In genomic region chr3:10265833-10266232, GRCh38 we compare ENCODE assay signal across 28 cellular contexts. TPM values are rescaled to one million over a fixed set of nuclear protein-coding genes. Genes with fewer than 3 reads are reported as not detected.
DNase-seq lines count a peak whose midpoint lies in the region; ATAC-seq, FAIRE-seq and TF ChIP-seq lines count a peak whose summit lies in the region.
"Had no signal": no experiment of that assay in that cellular context is flagged by ENCODE, and none has a peak within 500 bp of the region (broad histone marks: within the 10 kb centered on the region; RNA-seq: fewer than 3 reads in every experiment).

No MANE protein-coding gene starts in this region.

- TF ChIP-seq EP300 in HepG2 (IDR thresholded peaks at IDR 0.05; ENCODE audit: low read depth in 2 of 2, low read length in 2 of 2) (no peak), HepG2 (CRISPR knock-in tag; IDR thresholded peaks at IDR 0.05; ENCODE audit: borderline replicate concordance) (no peak)

- peak overlapping the region; percentile 25 for H3K27ac Mint-ChIP-seq in activated CD8-positive, alpha-beta T cell treated with anti-CD3 and anti-CD28 coated beads for 36 hours
- H3K27ac Mint-ChIP-seq in immature natural killer cell = peak overlapping the region; percentile 5 to 74 (median 36)

- TF ChIP-seq RAD21 in HepG2 (CRISPR knock-in tag; IDR thresholded peaks at IDR 0.05) = no peak

- TF ChIP-seq POLR2A in right lobe of liver (IDR thresholded peaks at IDR 0.05) (no peak), HepG2 (IDR thresholded peaks at IDR 0.05; ENCODE audit: insufficient read depth in 1 of 2, low read depth in 2 of 2, low read length in 2 of 2) (no peak)

- H3K4me3 ChIP-seq in right lobe of liver (no peak overlapping the region), HepG2 (replicated peaks in 1 of 3; ENCODE audit: insufficient read depth in 1 of 3, low read depth in 2 of 3, low read length in 3 of 3) (no peak overlapping the region)
- H3K4me3 ChIP-seq: left lung, smooth muscle cell, upper lobe of left lung had no signal

- BruUV-seq in HepG2 (replicated peaks; lab: Mats Ljungman, UMichigan) = no TSS peak

- H3K9me3 Mint-ChIP-seq in activated CD8-positive, alpha-beta T cell treated with anti-CD3 and anti-CD28 coated beads for 36 hours = no peaks in the 10 kb centered on the region
- H3K9me3 Mint-ChIP-seq in immature natural killer cell = no peaks in the 10 kb centered on the region

- POLR2A ChIA-PET in HepG2 (lab: Yijun Ruan, JAX) = interaction anchor here (1.1 kb wide), 1 partner anchor 17 kb away, joined by 4 read pairs; the partner anchor contains the start of gene TATDN2
- POLR2A ChIA-PET in activated CD8-positive, alpha-beta T cell treated with anti-CD3 and anti-CD28 coated beads for 36 hours (lab: Charles Lee) = no interaction called here

- no peak overlapping the region for H2AFZ ChIP-seq in HepG2 (ENCODE audit: low read length)

- H3K27me3 Mint-ChIP-seq in activated CD8-positive, alpha-beta T cell treated with anti-CD3 and anti-CD28 coated beads for 36 hours = no peaks in the 10 kb centered on the region
- peaks cover 0 to 6% (median 4%) of the 10 kb centered on the region in 3 donors for H3K27me3 Mint-ChIP-seq in immature natural killer cell (ENCODE audit: low read depth in 3 of 3)

- FAIRE-seq in HepG2 (lab: Jason Lieb, UNC) = no peak
- FAIRE-seq: D721Med, TTC549 had no signal

- H4K20me1 ChIP-seq in HepG2 (ENCODE audit: insufficient read depth, low read length) = peaks cover 32% of the 10 kb centered on the region

- H3K9me3 ChIP-seq in right lobe of liver (no peaks in the 10 kb centered on the region), HepG2 (ENCODE audit: low read length) (no peaks in the 10 kb centered on the region)
- H3K9me3 ChIP-seq: left lung, upper lobe of left lung had no signal

- peaks cover 88% of the 10 kb centered on the region for H3K79me2 ChIP-seq in HepG2 (ENCODE audit: insufficient read depth, low read length)

- CTCF ChIA-PET in HepG2 (lab: Yijun Ruan, JAX; ENCODE audit: low intra/inter-chr PET ratio, low total read pairs) = no interaction called here
- CTCF ChIA-PET in activated CD8-positive, alpha-beta T cell treated with anti-CD3 and anti-CD28 coated beads for 36 hours (lab: Charles Lee) = interaction anchor here (1.4 kb wide), 1 partner anchor 17 kb away, joined by 3 read pairs; no protein-coding TSS in a partner anchor

- H3K27ac ChIP-seq in right lobe of liver (no peak overlapping the region), HepG2 (ENCODE audit: extremely low read length, insufficient read depth, low read length) (no peak overlapping the region)
- H3K27ac ChIP-seq: brain microvascular endothelial cell, epithelial cell of prostate, left lung, upper lobe of left lung had no signal

- DNase-seq in right lobe of liver (no peak), HepG2 (ENCODE audit: low spot score) (no peak), immature natural killer cell (no peak), GM13977 (ENCODE audit: low spot score) (no peak), DMS53 treated with DMSO at 0.1 percent for 48 hours (lab: John Stamatoyannopoulos, UW; ENCODE audit: unreplicated experiment) (no peak), midbrain (lab: John Stamatoyannopoulos, UW) (no peak)
- DNase-seq in activated CD8-positive, alpha-beta T cell treated with anti-CD3 and anti-CD28 coated beads for 36 hours = no peak
- DNase-seq: activated CD4-positive, CD25-positive, alpha-beta regulatory T cell treated with anti-CD3 and anti-CD28 coated beads, Interleukin-2, amount 50 U/mL, for 72 hours; activated effector memory CD4-positive, alpha-beta T cell treated with Interleukin-2 at 50 U/mL for 16 hours; brain microvascular endothelial cell; C1 segment of cervical spinal cord; KG1; left lung; NCI-H1417; NCI-H2081 treated with DMSO at 0.1 percent for 48 hours; NCI-H226; SHP77; stimulated activated CD4-positive, alpha-beta T cell treated with anti-CD3 and anti-CD28 coated beads, Interleukin-2, amount 100 ng/mL, for 24 hours; upper lobe of left lung had no signal

- TF ChIP-seq CTCF in right lobe of liver (IDR thresholded peaks at IDR 0.05) (no peak), HepG2 (CRISPR knock-in tag; IDR thresholded peaks at IDR 0.05) (no peak), GM13977 (IDR thresholded peaks at IDR 0.05; ENCODE audit: extremely low read depth, insufficient read depth, missing control alignments) (no peak)
- no peak for TF ChIP-seq CTCF in activated CD8-positive, alpha-beta T cell treated with anti-CD3 and anti-CD28 coated beads for 36 hours (IDR thresholded peaks at IDR 0.05)

- H3K4me3 Mint-ChIP-seq in activated CD8-positive, alpha-beta T cell treated with anti-CD3 and anti-CD28 coated beads for 36 hours = no peak overlapping the region
- peak overlapping the region in 3 of 5 donors; percentile 2 to 43 (median 17) for H3K4me3 Mint-ChIP-seq in immature natural killer cell

- ATAC-seq in right lobe of liver (peak; percentile 51 to 71 (median 58)), HepG2 (no peak)
- ATAC-seq in activated CD8-positive, alpha-beta T cell treated with anti-CD3 and anti-CD28 coated beads for 36 hours = no peak
- ATAC-seq: left lung, Panc1 had no signal

- H3K27me3 ChIP-seq in right lobe of liver (no peaks in the 10 kb centered on the region), HepG2 (ENCODE audit: control insufficient read depth in 1 of 2, insufficient read depth in 2 of 2, low read length in 2 of 2) (no peaks in the 10 kb centered on the region)
- H3K27me3 ChIP-seq: brain microvascular endothelial cell, left lung, upper lobe of left lung had no signal

- peaks cover 64% of the 10 kb centered on the region for H3K4me1 Mint-ChIP-seq in activated CD8-positive, alpha-beta T cell treated with anti-CD3 and anti-CD28 coated beads for 36 hours (ENCODE audit: low read depth)
- H3K4me1 Mint-ChIP-seq in immature natural killer cell = peaks cover 64 to 88% of the 10 kb centered on the region in 2 donors

- H3K9ac ChIP-seq in HepG2 (ENCODE audit: insufficient read depth, low read depth, low read length) = no peak overlapping the region

- peaks cover 69% of the 10 kb centered on the region for H3K36me3 Mint-ChIP-seq in activated CD8-positive, alpha-beta T cell treated with anti-CD3 and anti-CD28 coated beads for 36 hours (ENCODE audit: low read depth)
- H3K36me3 Mint-ChIP-seq in immature natural killer cell = peaks cover 16 to 57% (median 33%) of the 10 kb centered on the region in 3 donors

- H3K36me3 ChIP-seq in right lobe of liver (peaks cover 0 to 28% (median 11%) of the 10 kb centered on the region in 4 donors), HepG2 (replicated peaks in 1 of 2; ENCODE audit: control insufficient read depth in 1 of 2, insufficient read depth in 2 of 2, low read length in 2 of 2) (peaks cover 28 to 86% of the 10 kb centered on the region in 2 experiments)

- no peak overlapping the region for H3K4me2 ChIP-seq in HepG2 (ENCODE audit: low read depth, low read length)
- H3K4me2 ChIP-seq: smooth muscle cell had no signal

- intact Hi-C loops in right lobe of liver (cut with DNase I) = no loop called here
- intact Hi-C loops in HepG2 (cut with micrococcal nuclease; ENCODE audit: unreplicated experiment) = no loop called here
- intact Hi-C loops in activated CD8-positive, alpha-beta T cell treated with anti-CD3 and anti-CD28 coated beads for 36 hours (cut with micrococcal nuclease) = no loop called here

- in situ Hi-C loops in HepG2 (cut with HindIII; ENCODE audit: extremely low pct_ligation_motif_present, low pct_unique_long_range_greater_than_20kb) = no loop called here
- in situ Hi-C loops in GM13977 (cut with MboI; ENCODE audit: low pct_unique_long_range_greater_than_20kb, low sequenced_read_pairs, unreplicated experiment) = no loop called here

- H3K4me1 ChIP-seq in right lobe of liver (peaks cover 0 to 9% (median 4%) of the 10 kb centered on the region in 4 donors), HepG2 (ENCODE audit: insufficient read depth, low read length) (peaks cover 25% of the 10 kb centered on the region)

- 58% methylated on average over 2 of the region's 2 CpGs for WGBS in right lobe of liver (ENCODE audit: insufficient coverage, low coverage, low lambda C conversion rate, missing lambda C conversion rate)
- 98% methylated on average over 2 of the region's 2 CpGs for WGBS in HepG2 (ENCODE audit: low lambda C conversion rate)

RNA-seq across cellular contexts. Expression of gene TATDN2, which starts 17.6 kb away (rescaled TPM):
- 10 to 100 TPM in 3 of 6 experiments, 1 to 10 TPM in 3; 7.2 to 13.4 (median 10.1) TPM for total RNA-seq in right lobe of liver
- 21.9 and 23.9 TPM in 2 replicates for total RNA-seq in HepG2 (2016; rRNA removed; fragmentation: Illumina TruSeq; extraction: Trizol)
- 6.6 and 7.4 TPM in 2 replicates for total RNA-seq in HepG2 (2016; cell fraction: cytosol; rRNA removed; fragmentation: Illumina TruSeq; extraction: Trizol; ENCODE audit: low read depth)
- total RNA-seq in HepG2 (2016; cell fraction: insoluble cytoplasmic fraction; rRNA removed; fragmentation: Illumina TruSeq; extraction: Trizol) = 20.1 and 20.5 TPM in 2 replicates
- total RNA-seq in HepG2 (2016; cell fraction: membrane; rRNA removed; fragmentation: Illumina TruSeq; extraction: Trizol) = 26.1 and 26.9 TPM in 2 replicates
- total RNA-seq in HepG2 (2016; cell fraction: nucleus; rRNA removed; fragmentation: Illumina TruSeq; extraction: Trizol) = 23.9 and 28.8 TPM in 2 replicates
- polyA plus RNA-seq in HepG2 (2011; rRNA removed) = 12.1 and 17.1 TPM in 2 replicates
- 12.0 and 14.6 TPM in 2 replicates for polyA plus RNA-seq in HepG2 (2011; cell fraction: cytosol; rRNA removed)
- 28.5 and 29.0 TPM in 2 replicates for polyA plus RNA-seq in HepG2 (2011; cell fraction: nucleus; rRNA removed)
- 21.4 and 21.6 TPM in 2 replicates for polyA plus RNA-seq in HepG2 (2012)
- 7.7 and 8.7 TPM in 2 replicates for polyA plus RNA-seq in HepG2 (2016; cell fraction: cytosol; fragmentation: Illumina TruSeq; extraction: Trizol; ENCODE audit: low read depth)
- 25.2 and 26.4 TPM in 2 replicates for polyA plus RNA-seq in HepG2 (2016; cell fraction: insoluble cytoplasmic fraction; fragmentation: Illumina TruSeq; extraction: Trizol; ENCODE audit: low read depth)
- polyA plus RNA-seq in HepG2 (2016; cell fraction: membrane; fragmentation: Illumina TruSeq; extraction: Trizol; ENCODE audit: low read depth) = 25.5 and 26.0 TPM in 2 replicates
- 29.9 and 30.2 TPM in 2 replicates for polyA plus RNA-seq in HepG2 (2016; cell fraction: nucleus; fragmentation: Illumina TruSeq; extraction: Trizol; ENCODE audit: insufficient read depth, low read depth)
- polyA minus RNA-seq in HepG2 (2011; rRNA and poly(A)+ RNA removed; ENCODE audit: low replicate concordance) = 33.5 and 56.4 TPM in 2 replicates
- 8.4 and 9.5 TPM in 2 replicates for polyA minus RNA-seq in HepG2 (2011; cell fraction: cytosol; rRNA and poly(A)+ RNA removed)
- 60.3 and 66.9 TPM in 2 replicates for polyA minus RNA-seq in HepG2 (2011; cell fraction: nucleus; rRNA and poly(A)+ RNA removed)
- total RNA-seq in activated CD8-positive, alpha-beta T cell treated with anti-CD3 and anti-CD28 coated beads for 36 hours = 10 to 100 TPM; 37.1 to 38.5 TPM
- polyA plus RNA-seq in immature natural killer cell = 10 to 100 TPM in 2 of 3 donors, 1 to 10 TPM in 1; 8.4 to 27.7 (median 10.6) TPM

RNA-seq across cellular contexts. Expression of gene GHRL, which starts 26.9 kb away (rescaled TPM):
- total RNA-seq in right lobe of liver = under 1 TPM in 2 of 6 experiments, not detected in 4; 0.32 to 0.43 TPM
- total RNA-seq in HepG2 (2016; rRNA removed; fragmentation: Illumina TruSeq; extraction: Trizol) = 0.09 TPM in 1 of 2 replicates, not detected in the other
- total RNA-seq in HepG2 (2016; cell fraction: cytosol; rRNA removed; fragmentation: Illumina TruSeq; extraction: Trizol; ENCODE audit: low read depth) = 0.71 TPM in 1 of 2 replicates, not detected in the other
- 0.22 TPM in 1 of 2 replicates, not detected in the other for total RNA-seq in HepG2 (2016; cell fraction: insoluble cytoplasmic fraction; rRNA removed; fragmentation: Illumina TruSeq; extraction: Trizol)
- not detected in 2 replicates for total RNA-seq in HepG2 (2016; cell fraction: membrane; rRNA removed; fragmentation: Illumina TruSeq; extraction: Trizol)
- not detected in 2 replicates for total RNA-seq in HepG2 (2016; cell fraction: nucleus; rRNA removed; fragmentation: Illumina TruSeq; extraction: Trizol)
- polyA plus RNA-seq in HepG2 (2011; rRNA removed) = not detected in 2 replicates
- not detected in 2 replicates for polyA plus RNA-seq in HepG2 (2011; cell fraction: cytosol; rRNA removed)
- 0.19 and 0.24 TPM in 2 replicates for polyA plus RNA-seq in HepG2 (2011; cell fraction: nucleus; rRNA removed)
- 0.59 TPM in 1 of 2 replicates, not detected in the other for polyA plus RNA-seq in HepG2 (2012)
- not detected in 2 replicates for polyA plus RNA-seq in HepG2 (2016; cell fraction: cytosol; fragmentation: Illumina TruSeq; extraction: Trizol; ENCODE audit: low read depth)
- not detected in 2 replicates for polyA plus RNA-seq in HepG2 (2016; cell fraction: insoluble cytoplasmic fraction; fragmentation: Illumina TruSeq; extraction: Trizol; ENCODE audit: low read depth)
- polyA plus RNA-seq in HepG2 (2016; cell fraction: membrane; fragmentation: Illumina TruSeq; extraction: Trizol; ENCODE audit: low read depth) = not detected in 2 replicates
- polyA plus RNA-seq in HepG2 (2016; cell fraction: nucleus; fragmentation: Illumina TruSeq; extraction: Trizol; ENCODE audit: insufficient read depth, low read depth) = 0.80 and 2.1 TPM in 2 replicates
- polyA minus RNA-seq in HepG2 (2011; rRNA and poly(A)+ RNA removed; ENCODE audit: low replicate concordance) = 0.21 TPM in 1 of 2 replicates, not detected in the other
- polyA minus RNA-seq in HepG2 (2011; cell fraction: cytosol; rRNA and poly(A)+ RNA removed) = not detected in 2 replicates
- polyA minus RNA-seq in HepG2 (2011; cell fraction: nucleus; rRNA and poly(A)+ RNA removed) = 0.87 TPM in 1 of 2 replicates, not detected in the other
- under 1 TPM in 1 of 2 experiments, not detected in 1; 0.22 TPM for total RNA-seq in activated CD8-positive, alpha-beta T cell treated with anti-CD3 and anti-CD28 coated beads for 36 hours
- 1 to 10 TPM in 2 of 3 donors, under 1 TPM in 1; 0.94 to 8.3 (median 1.7) TPM for polyA plus RNA-seq in immature natural killer cell
- total RNA-seq: Daoy, glomerular endothelial cell, HT-29, renal cortical epithelial cell, smooth muscle cell had no signal

RNA-seq across cellular contexts. Expression of gene SEC13, which starts 55.1 kb away (rescaled TPM):
- total RNA-seq in right lobe of liver = 10 to 100 TPM; 49.1 to 74.7 (median 64.4) TPM
- total RNA-seq in HepG2 (2016; rRNA removed; fragmentation: Illumina TruSeq; extraction: Trizol) = 391 and 418 TPM in 2 replicates
- total RNA-seq in HepG2 (2016; cell fraction: cytosol; rRNA removed; fragmentation: Illumina TruSeq; extraction: Trizol; ENCODE audit: low read depth) = 232 and 239 TPM in 2 replicates
- 366 and 400 TPM in 2 replicates for total RNA-seq in HepG2 (2016; cell fraction: insoluble cytoplasmic fraction; rRNA removed; fragmentation: Illumina TruSeq; extraction: Trizol)
- total RNA-seq in HepG2 (2016; cell fraction: membrane; rRNA removed; fragmentation: Illumina TruSeq; extraction: Trizol) = 335 TPM in 2 replicates
- 176 and 181 TPM in 2 replicates for total RNA-seq in HepG2 (2016; cell fraction: nucleus; rRNA removed; fragmentation: Illumina TruSeq; extraction: Trizol)
- polyA plus RNA-seq in HepG2 (2011; rRNA removed) = 266 and 288 TPM in 2 replicates
- polyA plus RNA-seq in HepG2 (2011; cell fraction: cytosol; rRNA removed) = 264 and 374 TPM in 2 replicates
- polyA plus RNA-seq in HepG2 (2011; cell fraction: nucleus; rRNA removed) = 204 and 219 TPM in 2 replicates
- polyA plus RNA-seq in HepG2 (2012) = 224 and 231 TPM in 2 replicates
- polyA plus RNA-seq in HepG2 (2016; cell fraction: cytosol; fragmentation: Illumina TruSeq; extraction: Trizol; ENCODE audit: low read depth) = 171 and 195 TPM in 2 replicates
- 327 and 374 TPM in 2 replicates for polyA plus RNA-seq in HepG2 (2016; cell fraction: insoluble cytoplasmic fraction; fragmentation: Illumina TruSeq; extraction: Trizol; ENCODE audit: low read depth)
- polyA plus RNA-seq in HepG2 (2016; cell fraction: membrane; fragmentation: Illumina TruSeq; extraction: Trizol; ENCODE audit: low read depth) = 204 and 212 TPM in 2 replicates
- polyA plus RNA-seq in HepG2 (2016; cell fraction: nucleus; fragmentation: Illumina TruSeq; extraction: Trizol; ENCODE audit: insufficient read depth, low read depth) = 222 and 239 TPM in 2 replicates
- 289 and 526 TPM in 2 replicates for polyA minus RNA-seq in HepG2 (2011; rRNA and poly(A)+ RNA removed; ENCODE audit: low replicate concordance)
- polyA minus RNA-seq in HepG2 (2011; cell fraction: cytosol; rRNA and poly(A)+ RNA removed) = 174 and 198 TPM in 2 replicates
- polyA minus RNA-seq in HepG2 (2011; cell fraction: nucleus; rRNA and poly(A)+ RNA removed) = 192 and 208 TPM in 2 replicates
- total RNA-seq in activated CD8-positive, alpha-beta T cell treated with anti-CD3 and anti-CD28 coated beads for 36 hours = 10 to 100 TPM; 89.7 to 89.8 TPM
- 100 to 1,000 TPM; 157 to 162 (median 162) TPM for polyA plus RNA-seq in immature natural killer cell

Comparison
In these comparisons a context has a peak if more than half of its experiments do, and no peak if none do; other contexts are left out.
1. ATAC-seq: peak in right lobe of liver (4 of 4); none in HepG2 (single experiment) and activated CD8-positive, alpha-beta T cell treated with anti-CD3 and anti-CD28 coated beads for 36 hours (single experiment).